In the genomic region with DNA sequence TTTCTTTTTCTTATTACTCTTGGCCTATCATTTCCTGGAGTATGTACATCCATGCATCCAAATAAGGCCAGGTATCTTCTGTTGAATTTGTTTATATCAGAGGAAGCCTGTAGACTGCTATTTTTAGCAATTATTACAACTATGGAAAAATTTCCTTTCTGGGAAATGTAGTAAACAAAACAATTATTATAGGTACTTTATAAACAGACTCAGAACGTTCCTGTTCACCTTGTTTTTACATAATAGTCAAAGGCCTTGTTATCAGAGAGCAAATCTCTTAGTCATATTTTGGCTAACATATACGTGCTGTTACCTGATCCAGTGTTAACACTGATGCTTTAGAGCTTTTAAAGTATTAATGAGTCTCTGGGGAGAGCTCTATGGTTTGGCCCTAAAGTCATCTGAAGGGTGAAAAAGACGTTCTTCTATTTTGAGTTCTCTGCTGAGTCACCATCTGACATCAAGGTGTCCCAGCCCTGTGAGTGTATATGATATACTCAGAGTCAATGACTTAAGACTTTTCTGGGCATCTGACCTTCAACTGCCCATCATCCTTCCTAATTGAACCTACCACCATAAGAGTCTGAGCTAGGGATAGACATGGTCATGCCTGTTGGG, we compare ENCODE assay signal across 9 cellular contexts. TPM values are rescaled to one million over a fixed set of nuclear protein-coding genes. Genes with fewer than 3 reads are reported as not detected.
DNase-seq lines count a peak whose midpoint lies in the region; ATAC-seq, FAIRE-seq and TF ChIP-seq lines count a peak whose summit lies in the region.
"Had no signal": no experiment of that assay in that cellular context is flagged by ENCODE, and none has a peak within 500 bp of the region (broad histone marks: within the 10 kb centered on the region; RNA-seq: fewer than 3 reads in every experiment).

No MANE protein-coding gene starts in this region.

- peak; percentile 81 for FAIRE-seq in endometrium (lab: Jason Lieb, UNC)

- H3K36me3 Mint-ChIP-seq in WTC11, result peaks cover 19% of the 10 kb centered on the region

- peak; percentile 78 for DNase-seq in NCI-H2029 (lab: John Stamatoyannopoulos, UW)
- no peak for DNase-seq in stomach
- no peak for DNase-seq in WTC11 (ENCODE audit: low spot score)
- DNase-seq in COR-L47 (lab: John Stamatoyannopoulos, UW), result no peak
- no peak for DNase-seq in activated gamma-delta T cell treated with Interleukin-2 at 50 U/mL for 16 hours

- no peak for TF ChIP-seq CTCF in stomach (IDR thresholded peaks at IDR 0.05)
- no peak for TF ChIP-seq CTCF in WTC11 (IDR thresholded peaks at IDR 0.05)

- WGBS in stomach, 5 donors, result 25 to 30% (median 26%) methylated on average over 3 of the region's 3 CpGs

- no peaks in the 10 kb centered on the region for H3K27me3 Mint-ChIP-seq in WTC11 (ENCODE audit: low read depth)

- H3K27ac ChIP-seq in stomach, result peak overlapping the region; percentile 12 to 89 (median 76)

- no peak overlapping the region for H3K4me3 Mint-ChIP-seq in WTC11

- CTCF ChIA-PET in WTC11 (lab: Charles Lee), result no interaction called here

- H3K27me3 ChIP-seq in stomach, result no peaks in the 10 kb centered on the region

- H3K4me3 ChIP-seq in stomach, result peak overlapping the region in 1 of 4 donors; percentile 5

- TF ChIP-seq POLR2A in stomach (IDR thresholded peaks at IDR 0.05), result no peak

- ATAC-seq in GM21619 (IDR thresholded peaks at IDR 0.05; ENCODE audit: unreplicated experiment) (peak; percentile 87), WTC11 (no peak), HG02678 (IDR thresholded peaks at IDR 0.05; ENCODE audit: unreplicated experiment) (no peak)

- peaks cover 34% of the 10 kb centered on the region for H3K4me1 Mint-ChIP-seq in WTC11

- peaks cover 0 to 58% (median 37%) of the 10 kb centered on the region in 4 donors for H3K4me1 ChIP-seq in stomach

- TF ChIP-seq EP300 in stomach (IDR thresholded peaks at IDR 0.05), result no peak

- peaks cover 15% of the 10 kb centered on the region for H3K9me3 Mint-ChIP-seq in WTC11

- H3K36me3 ChIP-seq in stomach, result no peaks in the 10 kb centered on the region

- no peak overlapping the region for H3K27ac Mint-ChIP-seq in WTC11

- H3K9me3 ChIP-seq in stomach, result peaks cover 0 to 12% (median 3%) of the 10 kb centered on the region in 4 donors

- POLR2A ChIA-PET in WTC11 (lab: Charles Lee), result no interaction called here

- intact Hi-C loops in stomach (cut with DNase I; ENCODE audit: low total_unique reads), result no loop called here

TF ChIP-seq in WTC11, 78 proteins besides CTCF, POLR2A, EP300 and RAD21 (continues in another document):
- TF ChIP-seq, protein P1, sequence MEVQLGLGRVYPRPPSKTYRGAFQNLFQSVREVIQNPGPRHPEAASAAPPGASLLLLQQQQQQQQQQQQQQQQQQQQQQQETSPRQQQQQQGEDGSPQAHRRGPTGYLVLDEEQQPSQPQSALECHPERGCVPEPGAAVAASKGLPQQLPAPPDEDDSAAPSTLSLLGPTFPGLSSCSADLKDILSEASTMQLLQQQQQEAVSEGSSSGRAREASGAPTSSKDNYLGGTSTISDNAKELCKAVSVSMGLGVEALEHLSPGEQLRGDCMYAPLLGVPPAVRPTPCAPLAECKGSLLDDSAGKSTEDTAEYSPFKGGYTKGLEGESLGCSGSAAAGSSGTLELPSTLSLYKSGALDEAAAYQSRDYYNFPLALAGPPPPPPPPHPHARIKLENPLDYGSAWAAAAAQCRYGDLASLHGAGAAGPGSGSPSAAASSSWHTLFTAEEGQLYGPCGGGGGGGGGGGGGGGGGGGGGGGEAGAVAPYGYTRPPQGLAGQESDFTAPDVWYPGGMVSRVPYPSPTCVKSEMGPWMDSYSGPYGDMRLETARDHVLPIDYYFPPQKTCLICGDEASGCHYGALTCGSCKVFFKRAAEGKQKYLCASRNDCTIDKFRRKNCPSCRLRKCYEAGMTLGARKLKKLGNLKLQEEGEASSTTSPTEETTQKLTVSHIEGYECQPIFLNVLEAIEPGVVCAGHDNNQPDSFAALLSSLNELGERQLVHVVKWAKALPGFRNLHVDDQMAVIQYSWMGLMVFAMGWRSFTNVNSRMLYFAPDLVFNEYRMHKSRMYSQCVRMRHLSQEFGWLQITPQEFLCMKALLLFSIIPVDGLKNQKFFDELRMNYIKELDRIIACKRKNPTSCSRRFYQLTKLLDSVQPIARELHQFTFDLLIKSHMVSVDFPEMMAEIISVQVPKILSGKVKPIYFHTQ (CRISPR knock-in tag; IDR thresholded peaks at IDR 0.05), result no peak
- no peak for TF ChIP-seq NR3C1 (CRISPR knock-in tag; conservative IDR thresholded peaks at IDR 0.05; ENCODE audit: low read depth)
- TF ChIP-seq, protein P2, sequence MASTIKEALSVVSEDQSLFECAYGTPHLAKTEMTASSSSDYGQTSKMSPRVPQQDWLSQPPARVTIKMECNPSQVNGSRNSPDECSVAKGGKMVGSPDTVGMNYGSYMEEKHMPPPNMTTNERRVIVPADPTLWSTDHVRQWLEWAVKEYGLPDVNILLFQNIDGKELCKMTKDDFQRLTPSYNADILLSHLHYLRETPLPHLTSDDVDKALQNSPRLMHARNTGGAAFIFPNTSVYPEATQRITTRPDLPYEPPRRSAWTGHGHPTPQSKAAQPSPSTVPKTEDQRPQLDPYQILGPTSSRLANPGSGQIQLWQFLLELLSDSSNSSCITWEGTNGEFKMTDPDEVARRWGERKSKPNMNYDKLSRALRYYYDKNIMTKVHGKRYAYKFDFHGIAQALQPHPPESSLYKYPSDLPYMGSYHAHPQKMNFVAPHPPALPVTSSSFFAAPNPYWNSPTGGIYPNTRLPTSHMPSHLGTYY (CRISPR knock-in tag; IDR thresholded peaks at IDR 0.05), result no peak
- no peak for TF ChIP-seq ELF4 (CRISPR knock-in tag; IDR thresholded peaks at IDR 0.05; ENCODE audit: low read depth)
- no peak for TF ChIP-seq TP53 (CRISPR knock-in tag; IDR thresholded peaks at IDR 0.05)
- no peak for TF ChIP-seq JUN (CRISPR knock-in tag; IDR thresholded peaks at IDR 0.05)
- TF ChIP-seq, protein P3, sequence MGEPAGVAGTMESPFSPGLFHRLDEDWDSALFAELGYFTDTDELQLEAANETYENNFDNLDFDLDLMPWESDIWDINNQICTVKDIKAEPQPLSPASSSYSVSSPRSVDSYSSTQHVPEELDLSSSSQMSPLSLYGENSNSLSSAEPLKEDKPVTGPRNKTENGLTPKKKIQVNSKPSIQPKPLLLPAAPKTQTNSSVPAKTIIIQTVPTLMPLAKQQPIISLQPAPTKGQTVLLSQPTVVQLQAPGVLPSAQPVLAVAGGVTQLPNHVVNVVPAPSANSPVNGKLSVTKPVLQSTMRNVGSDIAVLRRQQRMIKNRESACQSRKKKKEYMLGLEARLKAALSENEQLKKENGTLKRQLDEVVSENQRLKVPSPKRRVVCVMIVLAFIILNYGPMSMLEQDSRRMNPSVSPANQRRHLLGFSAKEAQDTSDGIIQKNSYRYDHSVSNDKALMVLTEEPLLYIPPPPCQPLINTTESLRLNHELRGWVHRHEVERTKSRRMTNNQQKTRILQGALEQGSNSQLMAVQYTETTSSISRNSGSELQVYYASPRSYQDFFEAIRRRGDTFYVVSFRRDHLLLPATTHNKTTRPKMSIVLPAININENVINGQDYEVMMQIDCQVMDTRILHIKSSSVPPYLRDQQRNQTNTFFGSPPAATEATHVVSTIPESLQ (CRISPR knock-in tag; IDR thresholded peaks at IDR 0.05), result no peak
- TF ChIP-seq, protein P4, sequence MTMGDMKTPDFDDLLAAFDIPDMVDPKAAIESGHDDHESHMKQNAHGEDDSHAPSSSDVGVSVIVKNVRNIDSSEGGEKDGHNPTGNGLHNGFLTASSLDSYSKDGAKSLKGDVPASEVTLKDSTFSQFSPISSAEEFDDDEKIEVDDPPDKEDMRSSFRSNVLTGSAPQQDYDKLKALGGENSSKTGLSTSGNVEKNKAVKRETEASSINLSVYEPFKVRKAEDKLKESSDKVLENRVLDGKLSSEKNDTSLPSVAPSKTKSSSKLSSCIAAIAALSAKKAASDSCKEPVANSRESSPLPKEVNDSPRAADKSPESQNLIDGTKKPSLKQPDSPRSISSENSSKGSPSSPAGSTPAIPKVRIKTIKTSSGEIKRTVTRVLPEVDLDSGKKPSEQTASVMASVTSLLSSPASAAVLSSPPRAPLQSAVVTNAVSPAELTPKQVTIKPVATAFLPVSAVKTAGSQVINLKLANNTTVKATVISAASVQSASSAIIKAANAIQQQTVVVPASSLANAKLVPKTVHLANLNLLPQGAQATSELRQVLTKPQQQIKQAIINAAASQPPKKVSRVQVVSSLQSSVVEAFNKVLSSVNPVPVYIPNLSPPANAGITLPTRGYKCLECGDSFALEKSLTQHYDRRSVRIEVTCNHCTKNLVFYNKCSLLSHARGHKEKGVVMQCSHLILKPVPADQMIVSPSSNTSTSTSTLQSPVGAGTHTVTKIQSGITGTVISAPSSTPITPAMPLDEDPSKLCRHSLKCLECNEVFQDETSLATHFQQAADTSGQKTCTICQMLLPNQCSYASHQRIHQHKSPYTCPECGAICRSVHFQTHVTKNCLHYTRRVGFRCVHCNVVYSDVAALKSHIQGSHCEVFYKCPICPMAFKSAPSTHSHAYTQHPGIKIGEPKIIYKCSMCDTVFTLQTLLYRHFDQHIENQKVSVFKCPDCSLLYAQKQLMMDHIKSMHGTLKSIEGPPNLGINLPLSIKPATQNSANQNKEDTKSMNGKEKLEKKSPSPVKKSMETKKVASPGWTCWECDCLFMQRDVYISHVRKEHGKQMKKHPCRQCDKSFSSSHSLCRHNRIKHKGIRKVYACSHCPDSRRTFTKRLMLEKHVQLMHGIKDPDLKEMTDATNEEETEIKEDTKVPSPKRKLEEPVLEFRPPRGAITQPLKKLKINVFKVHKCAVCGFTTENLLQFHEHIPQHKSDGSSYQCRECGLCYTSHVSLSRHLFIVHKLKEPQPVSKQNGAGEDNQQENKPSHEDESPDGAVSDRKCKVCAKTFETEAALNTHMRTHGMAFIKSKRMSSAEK (CRISPR knock-in tag; IDR thresholded peaks at IDR 0.05; ENCODE audit: borderline replicate concordance), result no peak
- TF ChIP-seq FOXJ3 (CRISPR knock-in tag; IDR thresholded peaks at IDR 0.05; ENCODE audit: borderline replicate concordance), result no peak
- no peak for TF ChIP-seq HMGA2 (CRISPR knock-in tag; IDR thresholded peaks at IDR 0.05)
- TF ChIP-seq RELA (CRISPR knock-in tag; IDR thresholded peaks at IDR 0.05; ENCODE audit: borderline replicate concordance), result no peak

RNA-seq across cellular contexts. Expression of a gene that starts 7.3 kb away (rescaled TPM):
- total RNA-seq in stomach, result 100 to 1,000 TPM; 173 to 710 (median 607) TPM
- 100 to 1,000 TPM in 1 of 3 donors, 10 to 100 TPM in 2; 36.9 to 191 (median 69.3) TPM for polyA plus RNA-seq in stomach
- 0.82 to 0.89 TPM (median 0.85 TPM) in 3 replicates for total RNA-seq in WTC11 (2021)
- total RNA-seq: OCI-LY7 had no signal

Comparison
In these comparisons a context has a peak if more than half of its experiments do, and no peak if none do; other contexts are left out.
1. RNA of a gene that starts 7.3 kb away (total RNA-seq): 173 to 710 TPM in stomach; 0.82 to 0.89 TPM in WTC11; every median in the first group is over 10 times any median in the second.